In the genomic region with DNA sequence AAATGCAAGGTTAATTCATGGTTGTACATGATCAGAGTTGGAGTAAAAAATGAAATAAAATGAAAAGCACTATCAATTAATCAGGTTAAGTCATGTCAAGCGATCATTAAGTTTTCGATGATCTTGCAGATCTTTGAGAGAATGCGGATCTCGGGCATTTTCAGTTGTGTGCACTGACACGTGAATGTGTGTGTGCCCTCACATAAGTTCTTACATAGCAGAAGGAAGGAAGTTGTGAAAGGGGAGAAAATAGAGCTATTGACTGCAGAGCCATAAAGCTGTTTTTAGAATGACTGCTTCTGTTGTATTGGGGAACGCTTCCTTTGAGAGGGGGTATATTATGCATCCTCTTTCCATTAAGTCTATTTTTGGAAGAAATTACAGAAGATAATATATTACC, we compare ENCODE assay signal across 1 cellular context.
TF ChIP-seq lines count a peak whose summit lies in the region.

No MANE protein-coding gene starts in this region.

TF ChIP-seq in GM12878, 131 proteins besides CTCF, POLR2A, EP300 and RAD21 (continued from another document):
- TF ChIP-seq, protein P1, sequence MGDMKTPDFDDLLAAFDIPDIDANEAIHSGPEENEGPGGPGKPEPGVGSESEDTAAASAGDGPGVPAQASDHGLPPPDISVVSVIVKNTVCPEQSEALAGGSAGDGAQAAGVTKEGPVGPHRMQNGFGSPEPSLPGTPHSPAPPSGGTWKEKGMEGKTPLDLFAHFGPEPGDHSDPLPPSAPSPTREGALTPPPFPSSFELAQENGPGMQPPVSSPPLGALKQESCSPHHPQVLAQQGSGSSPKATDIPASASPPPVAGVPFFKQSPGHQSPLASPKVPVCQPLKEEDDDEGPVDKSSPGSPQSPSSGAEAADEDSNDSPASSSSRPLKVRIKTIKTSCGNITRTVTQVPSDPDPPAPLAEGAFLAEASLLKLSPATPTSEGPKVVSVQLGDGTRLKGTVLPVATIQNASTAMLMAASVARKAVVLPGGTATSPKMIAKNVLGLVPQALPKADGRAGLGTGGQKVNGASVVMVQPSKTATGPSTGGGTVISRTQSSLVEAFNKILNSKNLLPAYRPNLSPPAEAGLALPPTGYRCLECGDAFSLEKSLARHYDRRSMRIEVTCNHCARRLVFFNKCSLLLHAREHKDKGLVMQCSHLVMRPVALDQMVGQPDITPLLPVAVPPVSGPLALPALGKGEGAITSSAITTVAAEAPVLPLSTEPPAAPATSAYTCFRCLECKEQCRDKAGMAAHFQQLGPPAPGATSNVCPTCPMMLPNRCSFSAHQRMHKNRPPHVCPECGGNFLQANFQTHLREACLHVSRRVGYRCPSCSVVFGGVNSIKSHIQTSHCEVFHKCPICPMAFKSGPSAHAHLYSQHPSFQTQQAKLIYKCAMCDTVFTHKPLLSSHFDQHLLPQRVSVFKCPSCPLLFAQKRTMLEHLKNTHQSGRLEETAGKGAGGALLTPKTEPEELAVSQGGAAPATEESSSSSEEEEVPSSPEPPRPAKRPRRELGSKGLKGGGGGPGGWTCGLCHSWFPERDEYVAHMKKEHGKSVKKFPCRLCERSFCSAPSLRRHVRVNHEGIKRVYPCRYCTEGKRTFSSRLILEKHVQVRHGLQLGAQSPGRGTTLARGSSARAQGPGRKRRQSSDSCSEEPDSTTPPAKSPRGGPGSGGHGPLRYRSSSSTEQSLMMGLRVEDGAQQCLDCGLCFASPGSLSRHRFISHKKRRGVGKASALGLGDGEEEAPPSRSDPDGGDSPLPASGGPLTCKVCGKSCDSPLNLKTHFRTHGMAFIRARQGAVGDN (IDR thresholded peaks at IDR 0.05): 0 out of 2 replicates have a peak, but pooled peaks have one; percentile 24
- TF ChIP-seq JUNB (IDR thresholded peaks at IDR 0.05) (no peak), SMAD5 (IDR thresholded peaks at IDR 0.05; ENCODE audit: low read depth) (no peak), BHLHE40 (IDR thresholded peaks at IDR 0.05; ENCODE audit: borderline replicate concordance in 1 of 2, low read depth in 2 of 2, low read length in 1 of 2) (peak; percentile 45 to 74; a peak in 3 of 4 replicates), EZH2 (IDR thresholded peaks at IDR 0.05; ENCODE audit: borderline replicate concordance, control insufficient read depth, low read depth, low read length) (no peak)
- TF ChIP-seq, protein P2, sequence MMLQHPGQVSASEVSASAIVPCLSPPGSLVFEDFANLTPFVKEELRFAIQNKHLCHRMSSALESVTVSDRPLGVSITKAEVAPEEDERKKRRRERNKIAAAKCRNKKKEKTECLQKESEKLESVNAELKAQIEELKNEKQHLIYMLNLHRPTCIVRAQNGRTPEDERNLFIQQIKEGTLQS (IDR thresholded peaks at IDR 0.05; ENCODE audit: borderline replicate concordance, extremely low read depth, low read depth, low read length): no peak
- TF ChIP-seq, protein P3, sequence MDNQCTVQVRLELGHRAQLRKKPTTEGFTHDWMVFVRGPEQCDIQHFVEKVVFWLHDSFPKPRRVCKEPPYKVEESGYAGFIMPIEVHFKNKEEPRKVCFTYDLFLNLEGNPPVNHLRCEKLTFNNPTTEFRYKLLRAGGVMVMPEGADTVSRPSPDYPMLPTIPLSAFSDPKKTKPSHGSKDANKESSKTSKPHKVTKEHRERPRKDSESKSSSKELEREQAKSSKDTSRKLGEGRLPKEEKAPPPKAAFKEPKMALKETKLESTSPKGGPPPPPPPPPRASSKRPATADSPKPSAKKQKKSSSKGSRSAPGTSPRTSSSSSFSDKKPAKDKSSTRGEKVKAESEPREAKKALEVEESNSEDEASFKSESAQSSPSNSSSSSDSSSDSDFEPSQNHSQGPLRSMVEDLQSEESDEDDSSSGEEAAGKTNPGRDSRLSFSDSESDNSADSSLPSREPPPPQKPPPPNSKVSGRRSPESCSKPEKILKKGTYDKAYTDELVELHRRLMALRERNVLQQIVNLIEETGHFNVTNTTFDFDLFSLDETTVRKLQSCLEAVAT (IDR thresholded peaks at IDR 0.05): no peak
